Comparison of ENCODE assay signal across 8 cellular contexts in the genomic region with DNA sequence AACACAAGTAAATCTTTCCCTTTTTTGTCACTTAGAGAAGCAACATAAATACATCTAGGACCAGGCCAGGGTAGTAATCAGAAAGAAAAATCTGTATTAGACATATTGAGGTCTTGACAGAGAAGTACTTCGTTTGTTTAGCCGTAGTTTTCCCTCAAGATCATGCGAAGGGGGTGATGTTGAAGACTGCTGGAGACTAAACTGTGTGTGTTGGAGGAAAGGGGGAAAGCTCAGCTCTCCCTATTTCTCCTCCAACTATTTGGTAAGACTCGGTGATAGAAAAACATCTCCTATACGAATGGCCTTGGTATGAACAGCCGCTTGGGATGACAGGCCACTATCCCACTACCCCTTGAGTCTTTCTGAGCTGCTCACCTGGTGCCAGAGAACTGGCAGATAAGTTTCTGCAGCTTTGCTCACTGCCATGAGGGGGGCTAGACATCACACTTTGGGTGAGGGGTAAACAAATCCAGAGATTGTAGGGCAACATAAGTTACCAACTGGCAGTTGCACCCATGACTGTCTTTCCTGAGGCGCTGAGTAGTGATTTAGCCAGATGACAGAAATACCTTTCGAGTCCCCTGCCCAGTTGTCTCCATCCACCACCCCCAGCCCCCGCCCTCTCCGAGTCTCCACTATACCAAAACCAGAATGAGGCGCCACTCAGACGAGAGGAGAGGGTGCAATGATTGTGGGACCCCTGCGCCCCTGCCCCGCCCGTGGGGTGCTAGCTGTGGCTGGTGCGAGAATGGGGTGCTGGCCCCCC. TPM values are rescaled to one million over a fixed set of nuclear protein-coding genes. Genes with fewer than 3 reads are reported as not detected.
DNase-seq lines count a peak whose midpoint lies in the region; ATAC-seq and TF ChIP-seq lines count a peak whose summit lies in the region.

No MANE protein-coding gene starts in this region.

- TF ChIP-seq POLR2A in spleen (IDR thresholded peaks at IDR 0.05), result no peak

- H3K27ac ChIP-seq in right cardiac atrium (ENCODE audit: low read length), result peak overlapping the region; percentile 85
- peak overlapping the region; percentile 89 to 97 (median 91) for H3K27ac ChIP-seq in spleen

- H3K9me3 ChIP-seq in T-helper 17 cell (ENCODE audit: control insufficient read depth, low read length, poor library complexity, severe bottlenecking) (no peaks in the 10 kb centered on the region), right cardiac atrium (ENCODE audit: control insufficient read depth, low read length) (no peaks in the 10 kb centered on the region), spleen (no peaks in the 10 kb centered on the region)

- H3K4me1 ChIP-seq in right cardiac atrium (ENCODE audit: control insufficient read depth, insufficient read depth, low read length) (no peaks in the 10 kb centered on the region), spleen (peaks cover 27 to 66% (median 57%) of the 10 kb centered on the region in 6 donors)

- peak overlapping the region; percentile 86 for H3K4me3 ChIP-seq in right cardiac atrium (ENCODE audit: low read length)
- H3K4me3 ChIP-seq in spleen, result peak overlapping the region; percentile 64 to 94 (median 79)

- no peaks in the 10 kb centered on the region for H3K27me3 ChIP-seq in right cardiac atrium (ENCODE audit: control insufficient read depth, insufficient read depth)
- no peaks in the 10 kb centered on the region for H3K27me3 ChIP-seq in spleen (replicated peaks in 1 of 7)

- H3K36me3 Mint-ChIP-seq in T-helper 17 cell (ENCODE audit: low read depth), result peaks cover 2% of the 10 kb centered on the region

- H3K27ac Mint-ChIP-seq in T-helper 17 cell, result peak overlapping the region; percentile 80

- DNase-seq in NCI-H146 (lab: John Stamatoyannopoulos, UW), result peak; percentile 66
- no peak for DNase-seq in NCI-H146 treated with DMSO at 0.1 percent for 48 hours (lab: John Stamatoyannopoulos, UW; ENCODE audit: unreplicated experiment)
- no peak for DNase-seq in T-helper 17 cell
- DNase-seq in right cardiac atrium, result no peak
- no peak for DNase-seq in spleen
- DNase-seq in dedifferentiated amniotic fluid mesenchymal stem cell (ENCODE audit: extremely low spot score), result no peak
- DNase-seq in H4 (ENCODE audit: low spot score), result no peak
- no peak for DNase-seq in NCI-H2081 (lab: John Stamatoyannopoulos, UW)

- H3K4me1 Mint-ChIP-seq in T-helper 17 cell, result peaks cover 46% of the 10 kb centered on the region

- ATAC-seq in T-helper 17 cell, result no peak
- ATAC-seq in right cardiac atrium, result no peak

- H3K36me3 ChIP-seq in spleen, result peaks cover 0 to 39% (median 11%) of the 10 kb centered on the region in 6 donors

- TF ChIP-seq CTCF in spleen (IDR thresholded peaks at IDR 0.05 in 8 of 11, conservative IDR thresholded peaks at IDR 0.05 in 3 of 11), result no peak

- intact Hi-C loops in right cardiac atrium (cut with DNase I), result loop anchor here (5.0 to 10.0 kb wide), 3 partner anchors 47 to 145 kb away; no protein-coding TSS in a partner anchor
- intact Hi-C loops in spleen (cut with DNase I; ENCODE audit: low total_unique reads), result loop anchor here (5.0 to 10.0 kb wide), 2 partner anchors 47 to 135 kb away; no protein-coding TSS in a partner anchor

- H3K27me3 Mint-ChIP-seq in T-helper 17 cell, result no peaks in the 10 kb centered on the region

- H3K4me3 Mint-ChIP-seq in T-helper 17 cell, result peak overlapping the region; percentile 91

- 19% methylated on average over 16 of the region's 16 CpGs for WGBS in right cardiac atrium
- WGBS in spleen, 5 donors, result 25 to 62% (median 28%) methylated on average over 6 to 16 of the region's 16 CpGs

RNA-seq across cellular contexts. Expression of a gene that starts 0.7 kb away (rescaled TPM):
- total RNA-seq in T-helper 17 cell (10 to 100 TPM; 33.1 to 38.5 TPM), right cardiac atrium (1 to 10 TPM; 3.6 to 9.0 (median 6.1) TPM), spleen (10 to 100 TPM; 18.5 to 32.5 (median 24.2) TPM)
- polyA plus RNA-seq in right cardiac atrium (4.7 TPM), spleen (10 to 100 TPM; 11.0 to 20.7 (median 17.9) TPM)
- total RNA-seq in H4 (2014; rRNA removed; shearing (Covaris generic)), result 2.8 and 4.1 TPM in 2 replicates

RNA-seq across cellular contexts. Expression of a gene that starts 17.9 kb away (rescaled TPM):
- 10 to 100 TPM; 19.6 to 23.1 TPM for total RNA-seq in T-helper 17 cell
- total RNA-seq in right cardiac atrium, result 10 to 100 TPM; 14.2 to 19.5 (median 17.1) TPM
- polyA plus RNA-seq in right cardiac atrium, result 17.2 TPM
- 10 to 100 TPM; 35.6 to 50.1 (median 42.0) TPM for total RNA-seq in spleen
- polyA plus RNA-seq in spleen, result 10 to 100 TPM; 15.0 to 17.1 (median 15.9) TPM
- total RNA-seq in H4 (2014; rRNA removed; shearing (Covaris generic)), result 8.6 and 20.5 TPM in 2 replicates

RNA-seq across cellular contexts. Expression of a gene that starts 23.3 kb away (rescaled TPM):
- total RNA-seq in T-helper 17 cell (10 to 100 TPM; 36.6 to 42.2 TPM), right cardiac atrium (100 to 1,000 TPM; 192 to 233 (median 213) TPM), spleen (10 to 100 TPM; 34.0 to 94.0 (median 89.3) TPM)
- polyA plus RNA-seq in right cardiac atrium (180 TPM), spleen (100 to 1,000 TPM in 2 of 3 donors, 10 to 100 TPM in 1; 73.4 to 137 (median 109) TPM)
- 286 and 368 TPM in 2 replicates for total RNA-seq in H4 (2014; rRNA removed; shearing (Covaris generic))

RNA-seq across cellular contexts. Expression of a gene that starts 24.1 kb away (rescaled TPM):
- total RNA-seq in T-helper 17 cell (10 to 100 TPM; 16.9 to 24.3 TPM), right cardiac atrium (10 to 100 TPM; 13.5 to 16.8 (median 14.6) TPM), spleen (10 to 100 TPM; 29.9 to 49.2 (median 39.6) TPM)
- polyA plus RNA-seq in right cardiac atrium (5.7 TPM), spleen (10 to 100 TPM; 12.0 to 14.1 (median 14.0) TPM)
- 126 and 187 TPM in 2 replicates for total RNA-seq in H4 (2014; rRNA removed; shearing (Covaris generic))

RNA-seq across cellular contexts. Expression of a gene that starts 25.0 kb away (rescaled TPM):
- total RNA-seq in T-helper 17 cell (10 to 100 TPM; 66.7 to 76.1 TPM), right cardiac atrium (under 1 TPM in 3 of 4 donors, not detected in 1; 0.29 to 0.80 (median 0.33) TPM), spleen (10 to 100 TPM; 49.2 to 97.2 (median 59.2) TPM)
- polyA plus RNA-seq in right cardiac atrium (0.27 TPM), spleen (100 to 1,000 TPM; 128 to 193 (median 178) TPM)
- total RNA-seq in H4 (2014; rRNA removed; shearing (Covaris generic)), result not detected in 2 replicates
